In the genomic region with DNA sequence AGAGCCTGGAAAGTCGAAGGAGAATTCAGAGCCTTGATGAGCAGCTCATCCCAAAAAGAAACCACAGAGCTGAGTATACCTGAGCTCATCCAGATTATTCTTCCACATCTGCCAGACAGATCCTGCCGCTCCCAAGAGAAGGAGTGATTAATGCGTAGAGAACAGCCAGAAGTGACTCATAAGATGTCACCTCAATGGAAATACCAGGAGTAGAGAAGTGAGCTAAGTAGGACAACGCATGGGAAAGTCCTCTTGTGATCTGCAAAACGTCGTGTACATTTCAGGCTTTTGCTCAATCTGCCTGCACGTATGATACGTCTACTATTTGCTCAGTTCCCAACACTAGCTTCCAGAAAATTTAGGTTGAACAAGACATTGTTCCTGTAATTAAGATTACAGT, we compare ENCODE assay signal across 25 cellular contexts.
DNase-seq lines count a peak whose midpoint lies in the region; ATAC-seq, FAIRE-seq and TF ChIP-seq lines count a peak whose summit lies in the region.
"Had no signal": no experiment of that assay in that cellular context is flagged by ENCODE, and none has a peak within 500 bp of the region (broad histone marks: within the 10 kb centered on the region; RNA-seq: fewer than 3 reads in every experiment).

No MANE protein-coding gene starts in this region.

- H3K9me3 ChIP-seq in left lung, result no peaks in the 10 kb centered on the region

- FAIRE-seq in urothelium cell line (lab: Jason Lieb, UNC), result peak; percentile 42

- no peaks in the 10 kb centered on the region for H3K9me3 Mint-ChIP-seq in nephron progenitor cell
- H3K9me3 Mint-ChIP-seq: activated CD4-positive, alpha-beta T cell treated with anti-CD3 and anti-CD28 coated beads, Interleukin-2, amount 10 ng/mL, durations not matched to agents 7 days and 5 days; effector memory CD8-positive, alpha-beta T cell had no signal

- TF ChIP-seq CTCF in nephron progenitor cell (IDR thresholded peaks at IDR 0.05) (no peak), left lung (IDR thresholded peaks at IDR 0.05) (no peak)

- ATAC-seq in left lung, result no peak
- ATAC-seq: effector memory CD8-positive, alpha-beta T cell; esophagus mucosa; left cardiac atrium; Right ventricle myocardium inferior had no signal

- no peak overlapping the region for H3K4me3 Mint-ChIP-seq in nephron progenitor cell
- H3K4me3 Mint-ChIP-seq: activated CD4-positive, alpha-beta T cell treated with anti-CD3 and anti-CD28 coated beads, Interleukin-2, amount 10 ng/mL, durations not matched to agents 7 days and 5 days; activated T-helper 1 cell treated with anti-CD3 and anti-CD28 coated beads, Interleukin-12 subunit alpha, Interleukin-12 subunit beta, Interleukin-2, Interleukin-4 antibody, amounts not matched to agents 30 ng/mL and 10 ng/mL and 1 ng/mL, durations not matched to agents 14 hours and 24 hours and 36 hours; effector memory CD8-positive, alpha-beta T cell; memory B cell had no signal

- intact Hi-C loops in left lung (cut with DNase I), result no loop called here

- no peaks in the 10 kb centered on the region for H3K36me3 ChIP-seq in left lung
- H3K36me3 ChIP-seq: BLaER1 treated with 17β-estradiol and CSF1 and Interleukin-3, amounts not matched to agents 10 nM and 100 nM; WERI-Rb-1 had no signal

- H3K4me1 ChIP-seq in left lung, result no peaks in the 10 kb centered on the region

- H3K27ac Mint-ChIP-seq in nephron progenitor cell, result no peak overlapping the region
- H3K27ac Mint-ChIP-seq: activated CD4-positive, alpha-beta T cell treated with anti-CD3 and anti-CD28 coated beads, Interleukin-2, amount 10 ng/mL, durations not matched to agents 7 days and 5 days; activated T-helper 1 cell treated with anti-CD3 and anti-CD28 coated beads, Interleukin-12 subunit alpha, Interleukin-12 subunit beta, Interleukin-2, Interleukin-4 antibody, amounts not matched to agents 30 ng/mL and 10 ng/mL and 1 ng/mL, durations not matched to agents 14 hours and 24 hours and 36 hours; effector memory CD8-positive, alpha-beta T cell; memory B cell had no signal

- H3K36me3 Mint-ChIP-seq in nephron progenitor cell (ENCODE audit: low read depth), result no peaks in the 10 kb centered on the region

- H3K27me3 Mint-ChIP-seq in nephron progenitor cell (ENCODE audit: low read depth, poor library complexity), result peaks cover 13% of the 10 kb centered on the region
- H3K27me3 Mint-ChIP-seq: activated CD4-positive, alpha-beta T cell treated with anti-CD3 and anti-CD28 coated beads, Interleukin-2, amount 10 ng/mL, durations not matched to agents 7 days and 5 days; memory B cell had no signal

- H3K27me3 ChIP-seq in left lung, result no peaks in the 10 kb centered on the region
- H3K27me3 ChIP-seq: BLaER1 treated with 17β-estradiol and CSF1 and Interleukin-3, amounts not matched to agents 10 nM and 100 nM had no signal

- H3K27ac ChIP-seq in left lung, result no peak overlapping the region
- H3K27ac ChIP-seq: BLaER1 treated with 17β-estradiol and CSF1 and Interleukin-3, amounts not matched to agents 10 nM and 100 nM; coronary artery; WERI-Rb-1 had no signal

- peaks cover 34% of the 10 kb centered on the region for H3K4me1 Mint-ChIP-seq in nephron progenitor cell
- H3K4me1 Mint-ChIP-seq: activated CD4-positive, alpha-beta T cell treated with anti-CD3 and anti-CD28 coated beads, Interleukin-2, amount 10 ng/mL, durations not matched to agents 7 days and 5 days; memory B cell had no signal

- no peak overlapping the region for H3K4me3 ChIP-seq in left lung
- H3K4me3 ChIP-seq: BLaER1 treated with 17β-estradiol and CSF1 and Interleukin-3, amounts not matched to agents 10 nM and 100 nM; coronary artery; skin epidermis had no signal

- DNase-seq in NCI-H82 (lab: John Stamatoyannopoulos, UW), result peak; percentile 26
- DNase-seq in NCI-H82 treated with DMSO at 0.1 percent for 48 hours (lab: John Stamatoyannopoulos, UW; ENCODE audit: unreplicated experiment), result no peak
- peak; percentile 33 for DNase-seq in RKO (ENCODE audit: low spot score)
- peak; percentile 8 for DNase-seq in iris pigment epithelial cell (ENCODE audit: low read depth)
- DNase-seq in urothelium cell line (ENCODE audit: low spot score), result peak; percentile 74
- no peak for DNase-seq in nephron progenitor cell
- no peak for DNase-seq in left lung
- DNase-seq in NCI-H2081 (lab: John Stamatoyannopoulos, UW), result no peak
- DNase-seq: 8988T; activated CD4-positive, alpha-beta T cell treated with anti-CD3 and anti-CD28 coated beads, Interleukin-2, amount 10 ng/mL, durations not matched to agents 7 days and 5 days; activated naive CD4-positive, alpha-beta T cell treated with anti-CD3 and anti-CD28 coated beads, Interleukin-2, amount 50 U/mL, for 16 hours; amygdala; COR-L47; effector memory CD8-positive, alpha-beta T cell; left cardiac atrium; stimulated activated CD4-positive, alpha-beta T cell treated with anti-CD3 and anti-CD28 coated beads, Interleukin-1b, Interleukin-23, amount 100 ng/mL, for 48 hours; T-helper 9 cell; WERI-Rb-1 had no signal

Comparison
In these comparisons a context has a peak if more than half of its experiments do, and no peak if none do; other contexts are left out.
1. DNase-seq: peak in NCI-H82 (single experiment), RKO (single experiment), iris pigment epithelial cell (single experiment) and urothelium cell line (single experiment); none in NCI-H82 treated with DMSO at 0.1 percent for 48 hours (single experiment), nephron progenitor cell (single experiment), left lung (0 of 2) and NCI-H2081 (0 of 2).